ENCODE assay signal across 8 cellular contexts in genomic region chr18:24176727-24177416, GRCh38. TPM values are rescaled to one million over a fixed set of nuclear protein-coding genes. Genes with fewer than 3 reads are reported as not detected.
DNase-seq lines count a peak whose midpoint lies in the region; ATAC-seq and TF ChIP-seq lines count a peak whose summit lies in the region.

No MANE protein-coding gene starts in this region.

- CTCF ChIA-PET in Panc1 (lab: Charles Lee): interaction anchor here (0.6 to 1.7 kb wide), 5 partner anchors 15 to 312 kb away, joined by 3 to 11 read pairs (median 3); no protein-coding TSS in a partner anchor

- peak; percentile 90 for TF ChIP-seq CTCF in Panc1 (IDR thresholded peaks at IDR 0.05)

- intact Hi-C loops in Panc1 (cut with micrococcal nuclease; ENCODE audit: unreplicated experiment): loop anchor here (5.0 kb wide), 2 partner anchors 95 to 180 kb away; no protein-coding TSS in a partner anchor

- ATAC-seq in GM19452 (IDR thresholded peaks at IDR 0.05; ENCODE audit: unreplicated experiment) (peak; percentile 73), HG03460 (IDR thresholded peaks at IDR 0.05; ENCODE audit: unreplicated experiment) (peak; percentile 75), Panc1 (peak; percentile 69; the same call in 1 of the 2 replicates)

- no TSS peak for BruUV-seq in Panc1 (replicated peaks; lab: Mats Ljungman, UMichigan)

- peak; percentile 58 for DNase-seq in EH (ENCODE audit: low read depth)
- no peak for DNase-seq in Panc1 (ENCODE audit: low read depth, low spot score)
- peak; percentile 25 for DNase-seq in amniotic stem cell (lab: John Stamatoyannopoulos, UW)
- peak; percentile 28 for DNase-seq in iPS DF 4.7 (ENCODE audit: extremely low read depth, low spot score)
- DNase-seq in stimulated activated CD4-positive, alpha-beta T cell treated with anti-CD3 and anti-CD28 coated beads, Interleukin-1b, Interleukin-23, amount 100 ng/mL, for 24 hours (ENCODE audit: low read depth in 4 of 4, low spot score in 1 of 4): peak; percentile 9 to 29 (median 24)
- DNase-seq in NCI-H510A treated with DMSO at 0.1 percent for 48 hours (lab: John Stamatoyannopoulos, UW): no peak

- H3K27ac ChIP-seq in Panc1 (ENCODE audit: low read length): no peak overlapping the region

- no peaks in the 10 kb centered on the region for H3K4me1 ChIP-seq in Panc1 (ENCODE audit: control insufficient read depth, insufficient read depth, low read length)

- no peak overlapping the region for H3K4me3 ChIP-seq in Panc1 (ENCODE audit: low read depth in 2 of 2, low read length in 2 of 2)

- H3K36me3 ChIP-seq in Panc1 (ENCODE audit: control insufficient read depth, insufficient read depth, low read length): no peaks in the 10 kb centered on the region

- no peaks in the 10 kb centered on the region for H3K9me3 ChIP-seq in Panc1 (ENCODE audit: control insufficient read depth, insufficient read depth, low read depth, low read length)

- in situ Hi-C loops in Panc1 (cut with HindIII; ENCODE audit: low pct_unique_long_range_greater_than_20kb, low sequenced_read_pairs): no loop called here

- POLR2A ChIA-PET in Panc1 (lab: Charles Lee): no interaction called here

- H3K27me3 ChIP-seq in Panc1 (ENCODE audit: control insufficient read depth, insufficient read depth, low read length): no peaks in the 10 kb centered on the region

RNA-seq across cellular contexts. Expression of gene CABYR, which starts 38.0 kb away (rescaled TPM):
- 29.4 TPM for total RNA-seq in Panc1 (2021; ENCODE audit: unreplicated experiment)
- polyA plus RNA-seq in Panc1 (2012; ENCODE audit: insufficient read length): 17.9 TPM

Comparison
In these comparisons a context has a peak if more than half of its experiments do, and no peak if none do; other contexts are left out.
1. DNase-seq: peak in EH (single experiment), amniotic stem cell (single experiment), iPS DF 4.7 (single experiment) and stimulated activated CD4-positive, alpha-beta T cell treated with anti-CD3 and anti-CD28 coated beads, Interleukin-1b, Interleukin-23, amount 100 ng/mL, for 24 hours (4 of 4); none in Panc1 (single experiment) and NCI-H510A treated with DMSO at 0.1 percent for 48 hours (single experiment).
2. Peak in every context shown above with its lines, with median percentiles within 50 percentile points of each other: ATAC-seq.